Comparison of ENCODE assay signal across 1 cellular context in genomic region chr7:141161550-141161949, GRCh38.
TF ChIP-seq lines count a peak whose summit lies in the region.

No MANE protein-coding gene starts in this region.

TF ChIP-seq in H1, 55 proteins besides CTCF, POLR2A, EP300 and RAD21:
- TF ChIP-seq CBX8 (IDR thresholded peaks at IDR 0.05; ENCODE audit: borderline replicate concordance, low read depth, low read length) (no peak), BCL11A (IDR thresholded peaks at IDR 0.05; ENCODE audit: low read depth in 2 of 2, low read length in 2 of 2) (no peak), SP2 (IDR thresholded peaks at IDR 0.05; ENCODE audit: low read length) (no peak), FOSL1 (IDR thresholded peaks at IDR 0.05; ENCODE audit: insufficient read depth, low read depth, low read length) (no peak), POLR2AphosphoS5 (IDR thresholded peaks at IDR 0.05; ENCODE audit: low read depth, low read length) (no peak)
